ENCODE assay signal across 2 cellular contexts in the genomic region with DNA sequence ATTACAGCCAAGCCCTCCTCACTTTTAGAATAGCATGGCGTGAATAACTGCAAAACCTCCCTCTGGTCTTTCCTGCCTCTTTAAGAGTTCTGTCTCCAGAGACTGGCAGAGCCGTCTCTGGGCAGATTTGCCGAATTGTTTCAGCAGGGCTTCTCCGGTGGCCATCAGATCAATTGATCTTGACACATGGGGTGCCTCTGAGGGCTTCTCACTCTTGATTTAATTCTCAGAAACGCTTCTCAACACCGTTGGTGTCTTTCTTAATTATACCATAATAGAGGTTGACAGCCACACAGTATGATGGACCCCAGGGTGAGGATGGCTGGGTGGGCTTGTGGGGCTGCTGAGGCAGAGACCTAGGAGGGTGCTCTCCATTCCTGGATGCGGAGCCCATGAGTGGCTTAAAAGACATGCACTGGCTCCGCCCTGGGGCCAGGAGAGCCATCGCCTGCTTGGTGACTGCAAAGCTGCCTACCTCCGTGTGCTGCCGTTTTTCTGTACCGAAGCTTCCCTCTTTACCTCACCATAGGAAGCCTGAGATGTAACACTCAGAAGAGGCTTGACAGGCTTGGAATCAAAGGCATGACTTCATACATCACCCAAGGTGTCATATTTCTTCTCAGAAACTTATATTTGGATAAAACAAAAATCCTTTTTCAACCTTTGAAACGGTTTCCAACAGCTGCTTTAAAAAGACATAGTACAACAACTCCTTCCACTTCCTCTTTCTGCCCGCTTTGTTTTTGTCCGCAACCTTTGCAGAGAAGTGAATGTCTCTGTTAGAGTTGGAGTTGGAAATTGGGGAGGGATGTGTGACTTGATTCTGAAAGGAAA.
TF ChIP-seq lines count a peak whose summit lies in the region.

No MANE protein-coding gene starts in this region.

TF ChIP-seq in GM23338, 12 proteins besides CTCF, POLR2A, EP300 and RAD21 (continued from another document):
- TF ChIP-seq NANOG (IDR thresholded peaks at IDR 0.05; ENCODE audit: borderline replicate concordance), result no peak
- TF ChIP-seq CREB1 (CRISPR knock-in tag; IDR thresholded peaks at IDR 0.05; ENCODE audit: low read depth), result no peak
- TF ChIP-seq ZNF462 (CRISPR knock-in tag; IDR thresholded peaks at IDR 0.05), result no peak
- no peak for TF ChIP-seq EZH2 (IDR thresholded peaks at IDR 0.05; ENCODE audit: low read depth, unreplicated experiment)
- TF ChIP-seq ZNF331 (CRISPR knock-in tag; IDR thresholded peaks at IDR 0.05; ENCODE audit: low read depth), result no peak
- TF ChIP-seq, protein P1, sequence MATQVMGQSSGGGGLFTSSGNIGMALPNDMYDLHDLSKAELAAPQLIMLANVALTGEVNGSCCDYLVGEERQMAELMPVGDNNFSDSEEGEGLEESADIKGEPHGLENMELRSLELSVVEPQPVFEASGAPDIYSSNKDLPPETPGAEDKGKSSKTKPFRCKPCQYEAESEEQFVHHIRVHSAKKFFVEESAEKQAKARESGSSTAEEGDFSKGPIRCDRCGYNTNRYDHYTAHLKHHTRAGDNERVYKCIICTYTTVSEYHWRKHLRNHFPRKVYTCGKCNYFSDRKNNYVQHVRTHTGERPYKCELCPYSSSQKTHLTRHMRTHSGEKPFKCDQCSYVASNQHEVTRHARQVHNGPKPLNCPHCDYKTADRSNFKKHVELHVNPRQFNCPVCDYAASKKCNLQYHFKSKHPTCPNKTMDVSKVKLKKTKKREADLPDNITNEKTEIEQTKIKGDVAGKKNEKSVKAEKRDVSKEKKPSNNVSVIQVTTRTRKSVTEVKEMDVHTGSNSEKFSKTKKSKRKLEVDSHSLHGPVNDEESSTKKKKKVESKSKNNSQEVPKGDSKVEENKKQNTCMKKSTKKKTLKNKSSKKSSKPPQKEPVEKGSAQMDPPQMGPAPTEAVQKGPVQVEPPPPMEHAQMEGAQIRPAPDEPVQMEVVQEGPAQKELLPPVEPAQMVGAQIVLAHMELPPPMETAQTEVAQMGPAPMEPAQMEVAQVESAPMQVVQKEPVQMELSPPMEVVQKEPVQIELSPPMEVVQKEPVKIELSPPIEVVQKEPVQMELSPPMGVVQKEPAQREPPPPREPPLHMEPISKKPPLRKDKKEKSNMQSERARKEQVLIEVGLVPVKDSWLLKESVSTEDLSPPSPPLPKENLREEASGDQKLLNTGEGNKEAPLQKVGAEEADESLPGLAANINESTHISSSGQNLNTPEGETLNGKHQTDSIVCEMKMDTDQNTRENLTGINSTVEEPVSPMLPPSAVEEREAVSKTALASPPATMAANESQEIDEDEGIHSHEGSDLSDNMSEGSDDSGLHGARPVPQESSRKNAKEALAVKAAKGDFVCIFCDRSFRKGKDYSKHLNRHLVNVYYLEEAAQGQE (IDR thresholded peaks at IDR 0.05; ENCODE audit: unreplicated experiment), result no peak
- no peak for TF ChIP-seq STAT1 (IDR thresholded peaks at IDR 0.05; ENCODE audit: unreplicated experiment)

TF ChIP-seq in HepG2, 621 proteins besides CTCF, POLR2A, EP300 and RAD21 (continued from another document):
- TF ChIP-seq, protein P2, sequence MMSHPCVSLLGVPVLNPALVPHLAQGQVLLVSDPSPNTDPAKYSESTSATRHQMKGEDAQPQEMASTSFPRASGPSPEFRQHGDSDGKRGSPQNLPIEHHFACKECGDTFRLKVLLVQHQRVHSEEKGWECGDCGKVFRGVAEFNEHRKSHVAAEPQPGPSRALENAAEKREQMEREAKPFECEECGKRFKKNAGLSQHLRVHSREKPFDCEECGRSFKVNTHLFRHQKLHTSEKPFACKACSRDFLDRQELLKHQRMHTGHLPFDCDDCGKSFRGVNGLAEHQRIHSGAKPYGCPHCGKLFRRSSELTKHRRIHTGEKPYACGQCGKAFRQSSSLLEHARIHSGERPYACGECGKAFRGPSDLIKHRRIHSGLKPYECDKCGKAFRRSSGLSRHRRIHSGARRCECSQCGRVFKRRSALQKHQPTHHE (CRISPR knock-in tag; IDR thresholded peaks at IDR 0.05; ENCODE audit: borderline replicate concordance), result no peak
- TF ChIP-seq PAWR (CRISPR knock-in tag; IDR thresholded peaks at IDR 0.05; ENCODE audit: borderline replicate concordance) (no peak), ZNF12 (CRISPR knock-in tag; IDR thresholded peaks at IDR 0.05) (no peak)
- TF ChIP-seq, protein P3, sequence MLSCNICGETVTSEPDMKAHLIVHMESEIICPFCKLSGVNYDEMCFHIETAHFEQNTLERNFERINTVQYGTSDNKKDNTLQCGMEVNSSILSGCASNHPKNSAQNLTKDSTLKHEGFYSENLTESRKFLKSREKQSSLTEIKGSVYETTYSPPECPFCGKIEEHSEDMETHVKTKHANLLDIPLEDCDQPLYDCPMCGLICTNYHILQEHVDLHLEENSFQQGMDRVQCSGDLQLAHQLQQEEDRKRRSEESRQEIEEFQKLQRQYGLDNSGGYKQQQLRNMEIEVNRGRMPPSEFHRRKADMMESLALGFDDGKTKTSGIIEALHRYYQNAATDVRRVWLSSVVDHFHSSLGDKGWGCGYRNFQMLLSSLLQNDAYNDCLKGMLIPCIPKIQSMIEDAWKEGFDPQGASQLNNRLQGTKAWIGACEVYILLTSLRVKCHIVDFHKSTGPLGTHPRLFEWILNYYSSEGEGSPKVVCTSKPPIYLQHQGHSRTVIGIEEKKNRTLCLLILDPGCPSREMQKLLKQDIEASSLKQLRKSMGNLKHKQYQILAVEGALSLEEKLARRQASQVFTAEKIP (CRISPR knock-in tag; IDR thresholded peaks at IDR 0.05; ENCODE audit: borderline replicate concordance), result no peak
